12 cellular contexts compared by ENCODE assay signal in genomic region chr1:58104960-58105359, GRCh38.
DNase-seq lines count a peak whose midpoint lies in the region; ATAC-seq and TF ChIP-seq lines count a peak whose summit lies in the region.
"Had no signal": no experiment of that assay in that cellular context is flagged by ENCODE, and none has a peak within 500 bp of the region (broad histone marks: within the 10 kb centered on the region; RNA-seq: fewer than 3 reads in every experiment).

No MANE protein-coding gene starts in this region.

- DNase-seq in CD1c-positive myeloid dendritic cell (ENCODE audit: extremely low spot score) (peak; percentile 34), SW 1271 (lab: John Stamatoyannopoulos, UW) (no peak), NCI-H2171 (lab: John Stamatoyannopoulos, UW) (no peak), GM13977 (ENCODE audit: low spot score) (no peak), 8988T (no peak)
- DNase-seq: activated naive CD8-positive, alpha-beta T cell treated with anti-CD3 and anti-CD28 coated beads, Interleukin-2, amount 10 ng/mL, durations not matched to agents 7 days and 5 days; kidney; naive thymus-derived CD4-positive, alpha-beta T cell had no signal

- ATAC-seq in GM19043 (IDR thresholded peaks at IDR 0.05; ENCODE audit: low read depth, unreplicated experiment) (peak; percentile 66), HG02678 (IDR thresholded peaks at IDR 0.05; ENCODE audit: unreplicated experiment) (peak; percentile 81), HG03460 (IDR thresholded peaks at IDR 0.05; ENCODE audit: unreplicated experiment) (peak; percentile 75)
- ATAC-seq: naive thymus-derived CD4-positive, alpha-beta T cell; sciatic nerve had no signal

- in situ Hi-C loops in GM13977 (cut with MboI; ENCODE audit: low pct_unique_long_range_greater_than_20kb, low sequenced_read_pairs, unreplicated experiment), result no loop called here

- TF ChIP-seq CTCF in GM13977 (IDR thresholded peaks at IDR 0.05; ENCODE audit: extremely low read depth, insufficient read depth, missing control alignments), result no peak
